In the genomic region with DNA sequence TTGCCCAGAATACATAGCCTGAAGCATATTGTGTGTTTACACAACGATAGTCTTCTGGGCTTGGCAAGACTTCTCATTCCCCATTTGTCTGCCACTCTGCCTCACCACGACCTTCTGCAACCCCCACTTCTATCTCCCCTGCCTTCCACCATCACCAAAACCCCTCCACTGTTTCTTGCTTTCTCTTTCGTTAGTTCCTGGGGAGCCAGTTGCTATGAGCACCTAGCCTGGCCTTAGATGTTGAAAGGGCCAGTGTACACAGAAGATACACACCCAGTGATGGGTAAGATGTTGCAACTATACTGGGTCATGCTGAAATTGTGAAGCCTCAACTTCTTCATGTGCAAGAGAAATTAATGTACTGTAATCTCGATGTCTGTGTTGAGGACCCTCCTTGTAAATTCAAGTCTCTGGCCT, we compare ENCODE assay signal across 8 cellular contexts. TPM values are rescaled to one million over a fixed set of nuclear protein-coding genes. Genes with fewer than 3 reads are reported as not detected.
DNase-seq lines count a peak whose midpoint lies in the region; ATAC-seq and TF ChIP-seq lines count a peak whose summit lies in the region.

No MANE protein-coding gene starts in this region.

- peak overlapping the region; percentile 90 for H3K27ac Mint-ChIP-seq in activated naive CD4-positive, alpha-beta T cell treated with anti-CD3 and anti-CD28 coated beads, Interleukin-2, amount 10 ng/mL, durations not matched to agents 7 days and 5 days
- peak overlapping the region; percentile 85 for H3K27ac Mint-ChIP-seq in type B pancreatic cell

- ATAC-seq in foreskin keratinocyte, result no peak
- ATAC-seq in GM18907 (IDR thresholded peaks at IDR 0.05; ENCODE audit: unreplicated experiment), result no peak

- H3K9me3 Mint-ChIP-seq in activated naive CD4-positive, alpha-beta T cell treated with anti-CD3 and anti-CD28 coated beads, Interleukin-2, amount 10 ng/mL, durations not matched to agents 7 days and 5 days, result no peaks in the 10 kb centered on the region
- no peaks in the 10 kb centered on the region for H3K9me3 Mint-ChIP-seq in type B pancreatic cell

- H3K4me1 ChIP-seq in foreskin keratinocyte, result peaks cover 17% of the 10 kb centered on the region

- CTCF ChIA-PET in activated naive CD4-positive, alpha-beta T cell treated with anti-CD3 and anti-CD28 coated beads, Interleukin-2, amount 10 ng/mL, durations not matched to agents 7 days and 5 days (lab: Charles Lee), result no interaction called here

- TF ChIP-seq CTCF in foreskin keratinocyte (conservative IDR thresholded peaks at IDR 0.05) (no peak), type B pancreatic cell (conservative IDR thresholded peaks at IDR 0.05) (no peak)

- peak overlapping the region; percentile 96 for H3K4me3 Mint-ChIP-seq in activated naive CD4-positive, alpha-beta T cell treated with anti-CD3 and anti-CD28 coated beads, Interleukin-2, amount 10 ng/mL, durations not matched to agents 7 days and 5 days
- peak overlapping the region; percentile 94 for H3K4me3 Mint-ChIP-seq in type B pancreatic cell

- H3K27ac ChIP-seq in foreskin keratinocyte, result peak overlapping the region; percentile 71

- peaks cover 7% of the 10 kb centered on the region for H3K27me3 Mint-ChIP-seq in activated naive CD4-positive, alpha-beta T cell treated with anti-CD3 and anti-CD28 coated beads, Interleukin-2, amount 10 ng/mL, durations not matched to agents 7 days and 5 days
- no peaks in the 10 kb centered on the region for H3K27me3 Mint-ChIP-seq in type B pancreatic cell

- no peaks in the 10 kb centered on the region for H3K27me3 ChIP-seq in foreskin keratinocyte

- peaks cover 47% of the 10 kb centered on the region for H3K4me1 Mint-ChIP-seq in activated naive CD4-positive, alpha-beta T cell treated with anti-CD3 and anti-CD28 coated beads, Interleukin-2, amount 10 ng/mL, durations not matched to agents 7 days and 5 days
- peaks cover 38% of the 10 kb centered on the region for H3K4me1 Mint-ChIP-seq in type B pancreatic cell (ENCODE audit: unreplicated experiment)

- peaks cover 25% of the 10 kb centered on the region for H3K36me3 Mint-ChIP-seq in activated naive CD4-positive, alpha-beta T cell treated with anti-CD3 and anti-CD28 coated beads, Interleukin-2, amount 10 ng/mL, durations not matched to agents 7 days and 5 days
- H3K36me3 Mint-ChIP-seq in type B pancreatic cell, result no peaks in the 10 kb centered on the region

- DNase-seq in activated naive CD4-positive, alpha-beta T cell treated with anti-CD3 and anti-CD28 coated beads, Interleukin-2, amount 10 ng/mL, durations not matched to agents 7 days and 5 days, result no peak
- no peak for DNase-seq in activated naive CD4-positive, alpha-beta T cell treated with anti-CD3 and anti-CD28 coated beads, Interleukin-2, amount 50 U/mL, for 16 hours
- peak; percentile 82 for DNase-seq in SKM-1 treated with dmso at 0.1 percent for 144 hours (lab: John Stamatoyannopoulos, UW; ENCODE audit: unreplicated experiment)
- DNase-seq in foreskin keratinocyte, result no peak
- no peak for DNase-seq in type B pancreatic cell (ENCODE audit: extremely low spot score, unreplicated experiment)
- DNase-seq in NCI-H748 treated with DMSO at 0.1 percent for 48 hours (lab: John Stamatoyannopoulos, UW), result no peak
- no peak for DNase-seq in NCI-H1436 (lab: John Stamatoyannopoulos, UW)

RNA-seq across cellular contexts. Expression of a gene that starts 1.0 kb away (rescaled TPM):
- total RNA-seq in foreskin keratinocyte, result 56.2 and 58.3 TPM in 2 replicates
- polyA plus RNA-seq in foreskin keratinocyte, result 43.3 and 50.1 TPM in 2 replicates
- total RNA-seq in type B pancreatic cell (ENCODE audit: low replicate concordance), result 42.5 and 66.4 TPM in 2 replicates

RNA-seq across cellular contexts. Expression of a gene that starts 52.8 kb away (rescaled TPM):
- total RNA-seq in foreskin keratinocyte, result 34.0 and 36.7 TPM in 2 replicates
- polyA plus RNA-seq in foreskin keratinocyte, result 29.0 and 30.5 TPM in 2 replicates
- 20.5 and 29.4 TPM in 2 replicates for total RNA-seq in type B pancreatic cell (ENCODE audit: low replicate concordance)
